Comparison of ENCODE assay signal across 2 cellular contexts in genomic region chr6:166596741-166597507, GRCh38.
TF ChIP-seq lines count a peak whose summit lies in the region.

No MANE protein-coding gene starts in this region.

TF ChIP-seq in SK-N-SH, 30 proteins besides CTCF, POLR2A, EP300 and RAD21 (continued from another document):
- TF ChIP-seq TAF1 (IDR thresholded peaks at IDR 0.05; ENCODE audit: borderline replicate concordance, low read depth, low read length) (no peak), SMC3 (IDR thresholded peaks at IDR 0.05; ENCODE audit: low read depth, low read length) (no peak), FOXJ3 (CRISPR knock-in tag; IDR thresholded peaks at IDR 0.05) (no peak), GATA2 (CRISPR knock-in tag; IDR thresholded peaks at IDR 0.05) (no peak), EZH2phosphoT487 (IDR thresholded peaks at IDR 0.05; ENCODE audit: borderline replicate concordance, low read depth) (no peak), PBX3 (IDR thresholded peaks at IDR 0.05) (no peak), NRF1 (IDR thresholded peaks at IDR 0.05; ENCODE audit: low read depth, low read length) (no peak), SIN3A (IDR thresholded peaks at IDR 0.05; ENCODE audit: borderline replicate concordance, low read depth, low read length) (no peak), USF2 (IDR thresholded peaks at IDR 0.05; ENCODE audit: borderline replicate concordance, low read depth, low read length) (no peak), TEAD4 (IDR thresholded peaks at IDR 0.05; ENCODE audit: borderline replicate concordance, insufficient read depth) (no peak), FOXM1 (IDR thresholded peaks at IDR 0.05; ENCODE audit: low read depth) (no peak), TCF12 (IDR thresholded peaks at IDR 0.05) (no peak), REST (IDR thresholded peaks at IDR 0.05; ENCODE audit: low read depth, low read length) (no peak)
- TF ChIP-seq, protein P1, sequence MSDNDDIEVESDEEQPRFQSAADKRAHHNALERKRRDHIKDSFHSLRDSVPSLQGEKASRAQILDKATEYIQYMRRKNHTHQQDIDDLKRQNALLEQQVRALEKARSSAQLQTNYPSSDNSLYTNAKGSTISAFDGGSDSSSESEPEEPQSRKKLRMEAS (IDR thresholded peaks at IDR 0.05; ENCODE audit: low read depth): no peak
- TF ChIP-seq, protein P2, sequence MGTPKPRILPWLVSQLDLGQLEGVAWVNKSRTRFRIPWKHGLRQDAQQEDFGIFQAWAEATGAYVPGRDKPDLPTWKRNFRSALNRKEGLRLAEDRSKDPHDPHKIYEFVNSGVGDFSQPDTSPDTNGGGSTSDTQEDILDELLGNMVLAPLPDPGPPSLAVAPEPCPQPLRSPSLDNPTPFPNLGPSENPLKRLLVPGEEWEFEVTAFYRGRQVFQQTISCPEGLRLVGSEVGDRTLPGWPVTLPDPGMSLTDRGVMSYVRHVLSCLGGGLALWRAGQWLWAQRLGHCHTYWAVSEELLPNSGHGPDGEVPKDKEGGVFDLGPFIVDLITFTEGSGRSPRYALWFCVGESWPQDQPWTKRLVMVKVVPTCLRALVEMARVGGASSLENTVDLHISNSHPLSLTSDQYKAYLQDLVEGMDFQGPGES (IDR thresholded peaks at IDR 0.05; ENCODE audit: low read depth, low read length): no peak
- TF ChIP-seq, protein P3, sequence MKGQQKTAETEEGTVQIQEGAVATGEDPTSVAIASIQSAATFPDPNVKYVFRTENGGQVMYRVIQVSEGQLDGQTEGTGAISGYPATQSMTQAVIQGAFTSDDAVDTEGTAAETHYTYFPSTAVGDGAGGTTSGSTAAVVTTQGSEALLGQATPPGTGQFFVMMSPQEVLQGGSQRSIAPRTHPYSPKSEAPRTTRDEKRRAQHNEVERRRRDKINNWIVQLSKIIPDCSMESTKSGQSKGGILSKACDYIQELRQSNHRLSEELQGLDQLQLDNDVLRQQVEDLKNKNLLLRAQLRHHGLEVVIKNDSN (IDR thresholded peaks at IDR 0.05; ENCODE audit: borderline replicate concordance, low read depth): no peak
- TF ChIP-seq, protein P4, sequence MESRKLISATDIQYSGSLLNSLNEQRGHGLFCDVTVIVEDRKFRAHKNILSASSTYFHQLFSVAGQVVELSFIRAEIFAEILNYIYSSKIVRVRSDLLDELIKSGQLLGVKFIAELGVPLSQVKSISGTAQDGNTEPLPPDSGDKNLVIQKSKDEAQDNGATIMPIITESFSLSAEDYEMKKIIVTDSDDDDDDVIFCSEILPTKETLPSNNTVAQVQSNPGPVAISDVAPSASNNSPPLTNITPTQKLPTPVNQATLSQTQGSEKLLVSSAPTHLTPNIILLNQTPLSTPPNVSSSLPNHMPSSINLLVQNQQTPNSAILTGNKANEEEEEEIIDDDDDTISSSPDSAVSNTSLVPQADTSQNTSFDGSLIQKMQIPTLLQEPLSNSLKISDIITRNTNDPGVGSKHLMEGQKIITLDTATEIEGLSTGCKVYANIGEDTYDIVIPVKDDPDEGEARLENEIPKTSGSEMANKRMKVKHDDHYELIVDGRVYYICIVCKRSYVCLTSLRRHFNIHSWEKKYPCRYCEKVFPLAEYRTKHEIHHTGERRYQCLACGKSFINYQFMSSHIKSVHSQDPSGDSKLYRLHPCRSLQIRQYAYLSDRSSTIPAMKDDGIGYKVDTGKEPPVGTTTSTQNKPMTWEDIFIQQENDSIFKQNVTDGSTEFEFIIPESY (IDR thresholded peaks at IDR 0.05; ENCODE audit: borderline replicate concordance, low read depth): no peak
TF ChIP-seq in SK-N-SH: peak in this region for 0.

TF ChIP-seq in SK-N-SH treated with all-trans-retinoic acid at 6 μM for 48 hours, 23 proteins besides CTCF, POLR2A, EP300 and RAD21 (continued from another document):
- no peak for TF ChIP-seq CREB5 (CRISPR knock-in tag; IDR thresholded peaks at IDR 0.05; ENCODE audit: low read depth)
- TF ChIP-seq BACH2 (CRISPR knock-in tag; IDR thresholded peaks at IDR 0.05; ENCODE audit: borderline replicate concordance): no peak
- no peak for TF ChIP-seq POU6F1 (CRISPR knock-in tag; IDR thresholded peaks at IDR 0.05; ENCODE audit: borderline replicate concordance, low read depth)
- TF ChIP-seq ISL1 (CRISPR knock-in tag; IDR thresholded peaks at IDR 0.05): no peak
- TF ChIP-seq SNAI2 (CRISPR knock-in tag; IDR thresholded peaks at IDR 0.05): no peak
- TF ChIP-seq PPARA (CRISPR knock-in tag; IDR thresholded peaks at IDR 0.05; ENCODE audit: borderline replicate concordance): no peak
- no peak for TF ChIP-seq TCF4 (CRISPR knock-in tag; IDR thresholded peaks at IDR 0.05; ENCODE audit: borderline replicate concordance)
- TF ChIP-seq ZFP3 (CRISPR knock-in tag; IDR thresholded peaks at IDR 0.05): no peak
- TF ChIP-seq ZNF70 (CRISPR knock-in tag; IDR thresholded peaks at IDR 0.05): no peak
- TF ChIP-seq GLIS3 (CRISPR knock-in tag; IDR thresholded peaks at IDR 0.05): no peak
- TF ChIP-seq CSRNP3 (CRISPR knock-in tag; IDR thresholded peaks at IDR 0.05): no peak
- TF ChIP-seq ESRRG (CRISPR knock-in tag; IDR thresholded peaks at IDR 0.05): no peak
- no peak for TF ChIP-seq CSDC2 (CRISPR knock-in tag; IDR thresholded peaks at IDR 0.05)
